ENCODE assay signal across 21 cellular contexts in the genomic region with DNA sequence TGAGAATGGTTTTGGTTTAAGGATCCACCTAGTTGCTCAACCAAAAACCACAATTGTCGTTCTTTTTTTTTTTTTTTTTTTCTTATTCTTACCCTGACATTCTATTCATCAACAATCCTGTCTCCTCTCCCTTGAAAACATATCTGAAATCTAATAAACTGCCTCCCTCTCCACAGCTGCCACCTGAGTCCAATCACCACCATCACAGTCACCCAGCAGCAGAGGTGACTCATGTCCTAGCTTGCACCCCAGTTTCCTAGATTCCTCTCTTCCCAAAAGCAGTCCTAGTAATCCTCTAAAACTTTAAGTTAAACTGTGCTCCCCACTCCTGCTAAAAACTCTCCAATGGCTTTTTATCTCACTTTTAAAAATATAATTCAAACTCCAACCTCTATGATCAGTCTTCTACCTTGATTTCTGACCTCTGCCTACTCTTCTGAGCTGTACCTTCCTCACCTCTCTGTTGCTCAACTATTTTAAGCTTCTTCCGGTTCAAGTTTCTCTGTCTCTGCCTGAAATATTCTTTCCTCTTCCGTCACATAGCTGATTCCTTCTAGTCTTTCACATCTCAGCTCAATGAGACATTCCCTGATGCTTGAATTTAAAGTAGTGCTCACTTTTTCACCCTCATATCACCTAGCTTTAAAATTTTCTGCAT. TPM values are rescaled to one million over a fixed set of nuclear protein-coding genes. Genes with fewer than 3 reads are reported as not detected.
A peak's percentile ranks its signal among the peaks of the same experiment; 100 is the strongest.
DNase-seq lines count a peak whose midpoint lies in the region; FAIRE-seq and TF ChIP-seq lines count a peak whose summit lies in the region.
"Had no signal": no experiment of that assay in that cellular context is flagged by ENCODE, and none has a peak within 500 bp of the region (broad histone marks: within the 10 kb centered on the region; RNA-seq: fewer than 3 reads in every experiment).

No MANE protein-coding gene starts in this region.

- intact Hi-C loops in mammary epithelial cell (cut with micrococcal nuclease) = no loop called here
- intact Hi-C loops in activated T-helper 2 cell treated with anti-CD3 and anti-CD28 coated beads, Interferon-gamma antibody, Interleukin-2, Interleukin-4, amounts not matched to agents 10 μg/mL and 5 μg/mL and 100 μg/mL, durations not matched to agents 14 hours and 24 hours and 36 hours (cut with micrococcal nuclease) = no loop called here
- intact Hi-C loops in thyroid gland (cut with DNase I) = no loop called here

- 80% methylated on average over 3 of the region's 3 CpGs for WGBS in mammary epithelial cell (ENCODE audit: low coverage, missing lambda C conversion rate)
- 94 to 96% methylated on average over 3 of the region's 3 CpGs for WGBS in thyroid gland, 2 donors

- H3K27ac ChIP-seq in mammary epithelial cell (ENCODE audit: insufficient read depth, low read depth, low read length) (no peak overlapping the region), thyroid gland (no peak overlapping the region)
- H3K27ac ChIP-seq: A549; BLaER1 treated with 17β-estradiol and CSF1 and Interleukin-3, amounts not matched to agents 10 nM and 100 nM; SK-N-MC had no signal

- H3K36me3 Mint-ChIP-seq in activated T-helper 2 cell treated with anti-CD3 and anti-CD28 coated beads, Interferon-gamma antibody, Interleukin-2, Interleukin-4, amounts not matched to agents 10 μg/mL and 5 μg/mL and 100 μg/mL, durations not matched to agents 14 hours and 24 hours and 36 hours (ENCODE audit: low read depth) = no peaks in the 10 kb centered on the region
- H3K36me3 Mint-ChIP-seq: CD8-positive, alpha-beta memory T cell had no signal

- TF ChIP-seq POLR2A in H54 (IDR thresholded peaks at IDR 0.05; ENCODE audit: low read depth, low read length) (no peak), thyroid gland (IDR thresholded peaks at IDR 0.05) (no peak)

- no TSS peak for BruUV-seq in mammary epithelial cell (replicated peaks; lab: Mats Ljungman, UMichigan)

- CTCF ChIA-PET in mammary epithelial cell (lab: Charles Lee; ENCODE audit: low non-redundant PET) = no interaction called here

- H4K20me1 ChIP-seq in mammary epithelial cell (ENCODE audit: insufficient read depth, low read length) = no peaks in the 10 kb centered on the region
- H4K20me1 ChIP-seq: BLaER1 treated with 17β-estradiol and CSF1 and Interleukin-3, amounts not matched to agents 10 nM and 100 nM had no signal

- H2AFZ ChIP-seq in mammary epithelial cell (ENCODE audit: low read depth, low read length) = peak overlapping the region; percentile 13

- H3K9me3 ChIP-seq in mammary epithelial cell (replicated peaks; ENCODE audit: insufficient read depth, low read length) = no peaks in the 10 kb centered on the region
- H3K9me3 ChIP-seq in thyroid gland = no peaks in the 10 kb centered on the region
- H3K9me3 ChIP-seq: A549; BLaER1 treated with 17β-estradiol and CSF1 and Interleukin-3, amounts not matched to agents 10 nM and 100 nM; HAP-1 had no signal

- no peak overlapping the region for H3K27ac Mint-ChIP-seq in activated T-helper 2 cell treated with anti-CD3 and anti-CD28 coated beads, Interferon-gamma antibody, Interleukin-2, Interleukin-4, amounts not matched to agents 10 μg/mL and 5 μg/mL and 100 μg/mL, durations not matched to agents 14 hours and 24 hours and 36 hours
- H3K27ac Mint-ChIP-seq: CD8-positive, alpha-beta memory T cell had no signal

- dilution Hi-C loops in mammary epithelial cell (cut with HindIII; ENCODE audit: low sequenced_read_pairs) = no loop called here

- H3K4me1 ChIP-seq in mammary epithelial cell (ENCODE audit: insufficient read depth, low read length) (peaks cover 11% of the 10 kb centered on the region), thyroid gland (no peaks in the 10 kb centered on the region)
- H3K4me1 ChIP-seq: A549, HAP-1 had no signal

- H3K27me3 Mint-ChIP-seq in activated T-helper 2 cell treated with anti-CD3 and anti-CD28 coated beads, Interferon-gamma antibody, Interleukin-2, Interleukin-4, amounts not matched to agents 10 μg/mL and 5 μg/mL and 100 μg/mL, durations not matched to agents 14 hours and 24 hours and 36 hours (ENCODE audit: low read depth) = peaks cover 1% of the 10 kb centered on the region
- H3K27me3 Mint-ChIP-seq: CD8-positive, alpha-beta memory T cell had no signal

- in situ Hi-C loops in mammary epithelial cell (cut with MboI; ENCODE audit: low sequenced_read_pairs in 2 of 2) = no loop called here

- no peak overlapping the region for H3K9ac ChIP-seq in mammary epithelial cell (ENCODE audit: insufficient read depth, low read length)
- H3K9ac ChIP-seq: BLaER1 treated with 17β-estradiol and CSF1 and Interleukin-3, amounts not matched to agents 10 nM and 100 nM had no signal

- peak overlapping the region; percentile 19 for H3K4me2 ChIP-seq in mammary epithelial cell (ENCODE audit: insufficient read depth, low read depth, low read length)
- H3K4me2 ChIP-seq: A549; BLaER1 treated with 17β-estradiol and CSF1 and Interleukin-3, amounts not matched to agents 10 nM and 100 nM had no signal

- H3K27me3 ChIP-seq in mammary epithelial cell (ENCODE audit: insufficient read depth, low read length) (no peaks in the 10 kb centered on the region), thyroid gland (no peaks in the 10 kb centered on the region)
- H3K27me3 ChIP-seq: BLaER1 treated with 17β-estradiol and CSF1 and Interleukin-3, amounts not matched to agents 10 nM and 100 nM had no signal

- no peaks in the 10 kb centered on the region for H3K36me3 ChIP-seq in mammary epithelial cell (ENCODE audit: insufficient read depth, low read length)
- no peaks in the 10 kb centered on the region for H3K36me3 ChIP-seq in thyroid gland
- H3K36me3 ChIP-seq: BLaER1 treated with 17β-estradiol and CSF1 and Interleukin-3, amounts not matched to agents 10 nM and 100 nM; HAP-1 had no signal

- no peaks in the 10 kb centered on the region for H3K4me1 Mint-ChIP-seq in activated T-helper 2 cell treated with anti-CD3 and anti-CD28 coated beads, Interferon-gamma antibody, Interleukin-2, Interleukin-4, amounts not matched to agents 10 μg/mL and 5 μg/mL and 100 μg/mL, durations not matched to agents 14 hours and 24 hours and 36 hours (ENCODE audit: low read depth)
- H3K4me1 Mint-ChIP-seq: CD8-positive, alpha-beta memory T cell had no signal

- peak; percentile 11 for FAIRE-seq in H54 (lab: Jason Lieb, UNC)
- FAIRE-seq: A549, RCC 7860 had no signal

- no peak overlapping the region for H3K4me3 Mint-ChIP-seq in activated T-helper 2 cell treated with anti-CD3 and anti-CD28 coated beads, Interferon-gamma antibody, Interleukin-2, Interleukin-4, amounts not matched to agents 10 μg/mL and 5 μg/mL and 100 μg/mL, durations not matched to agents 14 hours and 24 hours and 36 hours (ENCODE audit: low read depth)
- H3K4me3 Mint-ChIP-seq: CD8-positive, alpha-beta memory T cell had no signal

- no peak for TF ChIP-seq CTCF in mammary epithelial cell (conservative IDR thresholded peaks at IDR 0.05 in 1 of 2, IDR thresholded peaks at IDR 0.05 in 1 of 2; ENCODE audit: extremely low read depth in 1 of 2, insufficient read depth in 1 of 2, low read depth in 1 of 2, low read length in 2 of 2)
- TF ChIP-seq CTCF in thyroid gland (IDR thresholded peaks at IDR 0.05) = no peak

- no peaks in the 10 kb centered on the region for H3K9me3 Mint-ChIP-seq in activated T-helper 2 cell treated with anti-CD3 and anti-CD28 coated beads, Interferon-gamma antibody, Interleukin-2, Interleukin-4, amounts not matched to agents 10 μg/mL and 5 μg/mL and 100 μg/mL, durations not matched to agents 14 hours and 24 hours and 36 hours

- no peaks in the 10 kb centered on the region for H3K79me2 ChIP-seq in mammary epithelial cell (ENCODE audit: insufficient read depth, low read length)

- DNase-seq in ELR (ENCODE audit: low read depth) (peak; percentile 3), H54 (ENCODE audit: insufficient read length, low spot score) (no peak), NOMO-1 treated with DMSO at 0.1 percent for 48 hours (lab: John Stamatoyannopoulos, UW; ENCODE audit: unreplicated experiment) (peak; percentile 53), mammary epithelial cell (peak; percentile 11), NCI-H446 (lab: John Stamatoyannopoulos, UW) (no peak), thyroid gland (no peak), NCI-H2196 (lab: John Stamatoyannopoulos, UW; ENCODE audit: unreplicated experiment) (no peak)
- no peak for DNase-seq in activated T-helper 2 cell treated with anti-CD3 and anti-CD28 coated beads, Interferon-gamma antibody, Interleukin-2, Interleukin-4, amounts not matched to agents 10 μg/mL and 5 μg/mL and 100 μg/mL, durations not matched to agents 14 hours and 24 hours and 36 hours (ENCODE audit: low spot score)
- DNase-seq: CD8-positive, alpha-beta memory T cell; DMS79 treated with DMSO at 0.1 percent for 48 hours; GDM1; NCI-H1092 treated with DMSO at 0.1 percent for 48 hours; NCI-H1694; NCI-H226; NCI-H526; Right ventricle myocardium superior had no signal

- H3K4me3 ChIP-seq in mammary epithelial cell (replicated peaks in 1 of 3; ENCODE audit: insufficient read depth in 1 of 3, low read depth in 2 of 3, low read length in 3 of 3) (no peak overlapping the region), thyroid gland (replicated peaks in 1 of 3) (no peak overlapping the region)
- H3K4me3 ChIP-seq: A549; BLaER1 treated with 17β-estradiol and CSF1 and Interleukin-3, amounts not matched to agents 10 nM and 100 nM; HAP-1; SK-N-MC had no signal

RNA-seq across cellular contexts. Expression of a gene that starts 33.7 kb away (rescaled TPM):
- total RNA-seq in mammary epithelial cell = 10 to 100 TPM; 31.5 to 51.5 TPM
- polyA plus RNA-seq in mammary epithelial cell = 6.6 TPM
- 27.4 TPM for polyA minus RNA-seq in mammary epithelial cell
- total RNA-seq in activated T-helper 2 cell treated with anti-CD3 and anti-CD28 coated beads, Interferon-gamma antibody, Interleukin-2, Interleukin-4, amounts not matched to agents 10 μg/mL and 5 μg/mL and 100 μg/mL, durations not matched to agents 14 hours and 24 hours and 36 hours = 4.5 and 5.3 TPM in 2 replicates
- total RNA-seq in thyroid gland = 100 to 1,000 TPM; 116 to 171 (median 152) TPM

Comparison
In these comparisons a context has a peak if more than half of its experiments do, and no peak if none do; other contexts are left out.
1. DNase-seq: peak in ELR (single experiment), NOMO-1 treated with DMSO at 0.1 percent for 48 hours (single experiment) and mammary epithelial cell (single experiment); none in H54 (single experiment), activated T-helper 2 cell treated with anti-CD3 and anti-CD28 coated beads, Interferon-gamma antibody, Interleukin-2, Interleukin-4, amounts not matched to agents 10 μg/mL and 5 μg/mL and 100 μg/mL, durations not matched to agents 14 hours and 24 hours and 36 hours (single experiment), NCI-H446 (0 of 2), thyroid gland (0 of 2) and NCI-H2196 (single experiment).